ENCODE assay signal across 9 cellular contexts in genomic region chr1:22496536-22497160, GRCh38.
"Had no signal": no experiment of that assay in that cellular context is flagged by ENCODE, and none has a peak within 500 bp of the region (broad histone marks: within the 10 kb centered on the region; RNA-seq: fewer than 3 reads in every experiment).

No MANE protein-coding gene starts in this region.

- H3K9ac ChIP-seq: KMS-11 had no signal

- H2AFZ ChIP-seq: GM23338 had no signal

- H3K9me3 ChIP-seq: HAP-1 had no signal

- H3K4me2 ChIP-seq: GM23338, KMS-11 had no signal

- H3K27ac Mint-ChIP-seq: GM23338, HFFc6, IgD-negative memory B cell had no signal

- ATAC-seq: GM23338, HCT116, HepG2 had no signal

- H3K9me3 Mint-ChIP-seq: GM23338, HFFc6, IgD-negative memory B cell had no signal

- H3K27me3 Mint-ChIP-seq: IgD-negative memory B cell had no signal

- H3K4me3 ChIP-seq: GM23338, HAP-1 had no signal

- H3K4me3 Mint-ChIP-seq: GM23338, HFFc6, IgD-negative memory B cell had no signal

- DNase-seq: HFFc6, KBM-7 had no signal

- H3K27ac ChIP-seq: HL-60, KMS-11 had no signal
